ENCODE assay signal across 23 cellular contexts in the genomic region with DNA sequence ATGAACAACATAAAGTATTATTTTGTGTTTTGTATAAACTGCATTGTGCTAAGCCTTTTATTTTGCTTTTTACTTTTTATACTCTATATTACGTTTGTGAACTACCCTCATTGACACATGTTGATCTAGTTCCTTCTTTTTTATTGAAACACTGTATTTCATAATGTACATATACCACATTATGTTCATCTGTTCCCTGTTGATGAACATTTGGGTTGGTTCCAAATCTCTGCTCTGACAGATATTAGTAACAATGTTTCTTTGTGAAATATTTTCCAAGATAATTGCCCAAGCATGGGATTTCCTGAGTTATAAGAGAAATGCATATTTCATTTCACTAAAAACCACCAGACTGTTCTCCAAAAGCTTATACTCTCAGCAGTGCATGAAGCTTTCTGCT. TPM values are rescaled to one million over a fixed set of nuclear protein-coding genes. Genes with fewer than 3 reads are reported as not detected.
DNase-seq lines count a peak whose midpoint lies in the region; ATAC-seq and TF ChIP-seq lines count a peak whose summit lies in the region.
"Had no signal": no experiment of that assay in that cellular context is flagged by ENCODE, and none has a peak within 500 bp of the region (broad histone marks: within the 10 kb centered on the region; RNA-seq: fewer than 3 reads in every experiment).

No MANE protein-coding gene starts in this region.

- 85% methylated on average over 1 of the region's 1 CpG for WGBS in smooth muscle cell (ENCODE audit: low lambda C conversion rate)

- no peaks in the 10 kb centered on the region for H3K9me3 ChIP-seq in neural cell (ENCODE audit: low read length)
- H3K9me3 ChIP-seq in osteoblast (ENCODE audit: low read depth, low read length): no peaks in the 10 kb centered on the region
- no peaks in the 10 kb centered on the region for H3K9me3 ChIP-seq in smooth muscle cell (replicated peaks; ENCODE audit: low read depth)
- H3K9me3 ChIP-seq: right lobe of liver, SJCRH30, suprapubic skin had no signal

- H4K20me1 ChIP-seq in neural cell (ENCODE audit: insufficient read depth): no peaks in the 10 kb centered on the region
- no peaks in the 10 kb centered on the region for H4K20me1 ChIP-seq in osteoblast (ENCODE audit: insufficient read depth, low read length)
- no peaks in the 10 kb centered on the region for H4K20me1 ChIP-seq in smooth muscle cell (ENCODE audit: low read depth)

- no peak for TF ChIP-seq EP300 in neural cell (conservative IDR thresholded peaks at IDR 0.05; ENCODE audit: poor library complexity, severe bottlenecking)

- TF ChIP-seq CTCF in neural cell (IDR thresholded peaks at IDR 0.05; ENCODE audit: poor library complexity, severe bottlenecking) (no peak), osteoblast (IDR thresholded peaks at IDR 0.05; ENCODE audit: extremely low read depth, low read depth, low read length) (no peak), smooth muscle cell (IDR thresholded peaks at IDR 0.05; ENCODE audit: borderline replicate concordance, insufficient read depth, poor library complexity, severe bottlenecking) (no peak)

- no peak for TF ChIP-seq RAD21 in neural cell (conservative IDR thresholded peaks at IDR 0.05)

- no peak overlapping the region for H2AFZ ChIP-seq in neural cell (ENCODE audit: low read depth, low read length)
- H2AFZ ChIP-seq in osteoblast (ENCODE audit: low read length): no peak overlapping the region
- no peak overlapping the region for H2AFZ ChIP-seq in smooth muscle cell (ENCODE audit: low read depth)

- no peak overlapping the region for H3K9ac ChIP-seq in neural cell (ENCODE audit: low read length)
- H3K9ac ChIP-seq in smooth muscle cell (ENCODE audit: low read depth): no peak overlapping the region

- no peaks in the 10 kb centered on the region for H3K9me2 ChIP-seq in neural cell (ENCODE audit: insufficient read depth, low read length)

- no peaks in the 10 kb centered on the region for H3K27me3 ChIP-seq in neural cell (ENCODE audit: insufficient read depth, low read depth, low read length)
- H3K27me3 ChIP-seq in osteoblast (ENCODE audit: insufficient read depth, low read length): no peaks in the 10 kb centered on the region
- no peaks in the 10 kb centered on the region for H3K27me3 ChIP-seq in smooth muscle cell (ENCODE audit: low read depth)
- H3K27me3 ChIP-seq: right lobe of liver, SJCRH30, suprapubic skin had no signal

- no peaks in the 10 kb centered on the region for H3F3A ChIP-seq in neural cell (ENCODE audit: insufficient read depth, low read length, poor library complexity, severe bottlenecking)
- H3F3A ChIP-seq in smooth muscle cell (ENCODE audit: low read depth): no peaks in the 10 kb centered on the region

- H3K79me2 ChIP-seq in neural cell (replicated peaks; ENCODE audit: insufficient read depth, low read length): no peaks in the 10 kb centered on the region
- no peaks in the 10 kb centered on the region for H3K79me2 ChIP-seq in osteoblast (ENCODE audit: insufficient read depth, low read length)
- no peaks in the 10 kb centered on the region for H3K79me2 ChIP-seq in smooth muscle cell (ENCODE audit: low read depth)

- H3K27ac ChIP-seq in neural cell (ENCODE audit: low read length) (peak overlapping the region; percentile 53), osteoblast (ENCODE audit: low read depth, low read length) (no peak overlapping the region), smooth muscle cell (ENCODE audit: low read depth) (no peak overlapping the region)
- H3K27ac ChIP-seq: C4-2B, heart left ventricle, right lobe of liver, SJCRH30, suprapubic skin had no signal

- peak; percentile 29 for DNase-seq in GF-D8 (lab: John Stamatoyannopoulos, UW)
- peak; percentile 24 for DNase-seq in NCI-H69 (lab: John Stamatoyannopoulos, UW)
- peak; percentile 84 for DNase-seq in amniotic epithelial cell (ENCODE audit: low read depth)
- DNase-seq in osteoblast (ENCODE audit: insufficient read length, low spot score, missing footprints): no peak
- no peak for DNase-seq in smooth muscle cell (lab: John Stamatoyannopoulos, UW; ENCODE audit: unreplicated experiment)
- DNase-seq: activated CD4-positive, alpha-beta T cell treated with anti-CD3 and anti-CD28 coated beads for 36 hours; activated effector memory CD4-positive, alpha-beta T cell treated with Interleukin-2 at 50 U/mL for 16 hours; activated T-cell treated with anti-CD3 and anti-CD28 coated beads for 4 hours; effector memory CD4-positive, alpha-beta T cell; foreskin fibroblast; HCEC 1CT; heart left ventricle; left cardiac atrium; NCI-H1694 treated with DMSO at 0.1 percent for 48 hours; NCI-H2171; NCI-H510A treated with DMSO at 0.1 percent for 48 hours; right lobe of liver; SJCRH30; stimulated activated naive CD4-positive, alpha-beta T cell had no signal

- no peaks in the 10 kb centered on the region for H3K36me3 ChIP-seq in neural cell (ENCODE audit: insufficient read depth, low read length)
- H3K36me3 ChIP-seq in osteoblast (ENCODE audit: insufficient read depth, low read length): no peaks in the 10 kb centered on the region
- H3K36me3 ChIP-seq in smooth muscle cell (ENCODE audit: low read depth): no peaks in the 10 kb centered on the region
- H3K36me3 ChIP-seq: heart left ventricle, right lobe of liver, SJCRH30, suprapubic skin had no signal

- H3K4me1 ChIP-seq in osteoblast (ENCODE audit: insufficient read depth, low read length): no peaks in the 10 kb centered on the region
- no peaks in the 10 kb centered on the region for H3K4me1 ChIP-seq in smooth muscle cell (ENCODE audit: low read depth)
- H3K4me1 ChIP-seq: right lobe of liver, SJCRH30, suprapubic skin had no signal

- ATAC-seq in GM21737 (IDR thresholded peaks at IDR 0.05; ENCODE audit: unreplicated experiment): no peak
- ATAC-seq: activated CD4-positive, alpha-beta T cell treated with anti-CD3 and anti-CD28 coated beads for 36 hours; heart left ventricle; left cardiac atrium; right lobe of liver had no signal

- H3K4me3 ChIP-seq in neural cell (ENCODE audit: low read length): no peak overlapping the region
- H3K4me3 ChIP-seq in osteoblast (ENCODE audit: insufficient read depth, low read length): no peak overlapping the region
- H3K4me3 ChIP-seq in smooth muscle cell: no peak overlapping the region
- H3K4me3 ChIP-seq: heart left ventricle, right lobe of liver, SJCRH30, suprapubic skin had no signal

- H3K4me2 ChIP-seq in neural cell (ENCODE audit: low read length) (no peak overlapping the region), osteoblast (ENCODE audit: insufficient read depth, low read length) (no peak overlapping the region), smooth muscle cell (no peak overlapping the region)

TF ChIP-seq in neural cell, 6 proteins besides CTCF, POLR2A, EP300 and RAD21:
- TF ChIP-seq TAF1 (IDR thresholded peaks at IDR 0.05; ENCODE audit: low read depth) (no peak), POLR2AphosphoS5 (IDR thresholded peaks at IDR 0.05) (no peak), MXI1 (conservative IDR thresholded peaks at IDR 0.05; ENCODE audit: poor library complexity, severe bottlenecking) (no peak)

RNA-seq across cellular contexts. Expression of gene TNFRSF21, which starts 44.1 kb away (rescaled TPM):
- polyA plus RNA-seq in neural cell (13.0 and 14.0 TPM in 2 replicates), smooth muscle cell (30.1 and 58.1 TPM in 2 replicates)
- polyA minus RNA-seq in neural cell: 43.3 and 53.1 TPM in 2 replicates
- total RNA-seq in osteoblast (1.4 and 2.1 TPM in 2 replicates), smooth muscle cell (19.0 and 32.8 TPM in 2 replicates)

Comparison
In these comparisons a context has a peak if more than half of its experiments do, and no peak if none do; other contexts are left out.
1. DNase-seq: peak in GF-D8 (single experiment), NCI-H69 (single experiment) and amniotic epithelial cell (single experiment); none in osteoblast (single experiment) and smooth muscle cell (single experiment).